12 cellular contexts compared by ENCODE assay signal in genomic region chr2:54581326-54582039, GRCh38.
DNase-seq lines count a peak whose midpoint lies in the region; ATAC-seq and TF ChIP-seq lines count a peak whose summit lies in the region.
"Had no signal": no experiment of that assay in that cellular context is flagged by ENCODE, and none has a peak within 500 bp of the region (broad histone marks: within the 10 kb centered on the region; RNA-seq: fewer than 3 reads in every experiment).

No MANE protein-coding gene starts in this region.

- H3K27ac Mint-ChIP-seq in stimulated activated naive B cell treated with anti-CD40 and anti-IgM and Interleukin-4, amounts not matched to agents 10 μg/mL and 1 μg/mL and 100 μg/mL, for 72 hours: peak overlapping the region; percentile 90
- no peak overlapping the region for H3K27ac Mint-ChIP-seq in glutamatergic neuron (ENCODE audit: unreplicated experiment)
- H3K27ac Mint-ChIP-seq: endodermal cell had no signal

- peaks cover 100% of the 10 kb centered on the region for H3K4me1 ChIP-seq in left ventricle myocardium inferior

- peak overlapping the region; percentile 1 for H3K27ac ChIP-seq in left ventricle myocardium inferior (replicated peaks)
- H3K27ac ChIP-seq in VCaP: peak overlapping the region; percentile 84; the same call in 1 of the 2 replicates
- H3K27ac ChIP-seq: right atrium auricular region had no signal

- no peak for ATAC-seq in Right ventricle myocardium inferior
- peak; percentile 26 for ATAC-seq in HG03571 (IDR thresholded peaks at IDR 0.05; ENCODE audit: unreplicated experiment)
- peak; percentile 9 to 33 for ATAC-seq in stimulated activated naive B cell treated with anti-CD40 and anti-IgM and Interleukin-4, amounts not matched to agents 10 μg/mL and 1 μg/mL and 100 μg/mL, for 72 hours (replicated peaks)
- no peak for ATAC-seq in HG03175 (IDR thresholded peaks at IDR 0.05; ENCODE audit: unreplicated experiment)
- ATAC-seq: Panc1 had no signal

- no peak for TF ChIP-seq CTCF in left ventricle myocardium inferior (IDR thresholded peaks at IDR 0.05; ENCODE audit: borderline replicate concordance)
- TF ChIP-seq CTCF in VCaP (conservative IDR thresholded peaks at IDR 0.05): no peak
- no peak for TF ChIP-seq CTCF in glutamatergic neuron (IDR thresholded peaks at IDR 0.05; ENCODE audit: partially characterized antibody, unreplicated experiment)

- H3K27me3 Mint-ChIP-seq in stimulated activated naive B cell treated with anti-CD40 and anti-IgM and Interleukin-4, amounts not matched to agents 10 μg/mL and 1 μg/mL and 100 μg/mL, for 72 hours: no peaks in the 10 kb centered on the region
- H3K27me3 Mint-ChIP-seq in glutamatergic neuron (ENCODE audit: unreplicated experiment): no peaks in the 10 kb centered on the region

- no peaks in the 10 kb centered on the region for H3K36me3 ChIP-seq in left ventricle myocardium inferior
- H3K36me3 ChIP-seq: right atrium auricular region had no signal

- peaks cover 57 to 91% of the 10 kb centered on the region in 2 donors for H3K4me1 Mint-ChIP-seq in stimulated activated naive B cell treated with anti-CD40 and anti-IgM and Interleukin-4, amounts not matched to agents 10 μg/mL and 1 μg/mL and 100 μg/mL, for 72 hours
- H3K4me1 Mint-ChIP-seq in glutamatergic neuron (ENCODE audit: low read depth, unreplicated experiment): peaks cover 22% of the 10 kb centered on the region

- peaks cover 2 to 16% of the 10 kb centered on the region in 2 donors for H3K36me3 Mint-ChIP-seq in stimulated activated naive B cell treated with anti-CD40 and anti-IgM and Interleukin-4, amounts not matched to agents 10 μg/mL and 1 μg/mL and 100 μg/mL, for 72 hours
- peaks cover 4% of the 10 kb centered on the region for H3K36me3 Mint-ChIP-seq in glutamatergic neuron (ENCODE audit: unreplicated experiment)

- peak overlapping the region; percentile 67 to 71 for H3K4me3 Mint-ChIP-seq in stimulated activated naive B cell treated with anti-CD40 and anti-IgM and Interleukin-4, amounts not matched to agents 10 μg/mL and 1 μg/mL and 100 μg/mL, for 72 hours
- H3K4me3 Mint-ChIP-seq in glutamatergic neuron (ENCODE audit: unreplicated experiment): no peak overlapping the region
- H3K4me3 Mint-ChIP-seq: endodermal cell had no signal

- H3K9me3 Mint-ChIP-seq in stimulated activated naive B cell treated with anti-CD40 and anti-IgM and Interleukin-4, amounts not matched to agents 10 μg/mL and 1 μg/mL and 100 μg/mL, for 72 hours: no peaks in the 10 kb centered on the region
- peaks cover 3% of the 10 kb centered on the region for H3K9me3 Mint-ChIP-seq in glutamatergic neuron (ENCODE audit: unreplicated experiment)
- H3K9me3 Mint-ChIP-seq: endodermal cell had no signal

- intact Hi-C loops in left ventricle myocardium inferior (cut with micrococcal nuclease): no loop called here
- intact Hi-C loops in Right ventricle myocardium inferior (cut with DNase I): no loop called here

- no peak for DNase-seq in left ventricle myocardium inferior
- DNase-seq in Right ventricle myocardium inferior (ENCODE audit: missing footprints): no peak
- no peak for DNase-seq in stimulated activated naive B cell treated with anti-CD40 and anti-IgM and Interleukin-4, amounts not matched to agents 10 μg/mL and 1 μg/mL and 100 μg/mL, for 72 hours
- DNase-seq in mesenteric fat pad (ENCODE audit: low spot score): no peak
- no peak for DNase-seq in glutamatergic neuron
- DNase-seq: activated CD8-positive, alpha-beta memory T cell treated with anti-CD3 and anti-CD28 coated beads, Interleukin-2, amount 50 U/mL, for 48 hours; endodermal cell had no signal

- no peaks in the 10 kb centered on the region for H3K9me3 ChIP-seq in left ventricle myocardium inferior (replicated peaks)
- H3K9me3 ChIP-seq: right atrium auricular region had no signal

- no peak overlapping the region for H3K4me3 ChIP-seq in left ventricle myocardium inferior
- H3K4me3 ChIP-seq: right atrium auricular region had no signal

- no peaks in the 10 kb centered on the region for H3K27me3 ChIP-seq in left ventricle myocardium inferior (ENCODE audit: low read depth)
- H3K27me3 ChIP-seq: right atrium auricular region had no signal

Comparison
In these comparisons a context has a peak if more than half of its experiments do, and no peak if none do; other contexts are left out.
1. ATAC-seq: peak in HG03571 (single experiment) and stimulated activated naive B cell treated with anti-CD40 and anti-IgM and Interleukin-4, amounts not matched to agents 10 μg/mL and 1 μg/mL and 100 μg/mL, for 72 hours (2 of 2); none in Right ventricle myocardium inferior (single experiment) and HG03175 (single experiment).